26 cellular contexts compared by ENCODE assay signal in the genomic region with DNA sequence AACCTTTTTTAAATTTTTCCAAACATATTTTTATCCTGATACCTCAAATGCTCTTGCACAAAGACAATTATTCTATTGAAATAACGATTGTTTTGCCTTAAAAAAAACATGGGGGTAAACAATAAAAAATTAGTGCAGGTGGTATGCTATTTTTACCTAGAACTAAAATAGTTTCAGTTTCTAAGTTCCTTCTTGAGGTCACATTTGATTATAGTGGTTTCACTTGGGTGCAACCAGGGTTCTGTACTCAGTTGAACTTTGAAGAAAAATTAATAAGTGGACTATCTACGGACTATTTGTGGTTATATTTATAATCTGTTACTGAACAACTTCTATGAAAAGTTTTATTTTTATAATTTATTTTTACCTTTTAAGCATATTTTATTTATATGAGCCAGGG.
DNase-seq lines count a peak whose midpoint lies in the region; ATAC-seq and TF ChIP-seq lines count a peak whose summit lies in the region.
"Had no signal": no experiment of that assay in that cellular context is flagged by ENCODE, and none has a peak within 500 bp of the region (broad histone marks: within the 10 kb centered on the region; RNA-seq: fewer than 3 reads in every experiment).

No MANE protein-coding gene starts in this region.

- no peaks in the 10 kb centered on the region for H3K36me3 ChIP-seq in WERI-Rb-1
- H3K36me3 ChIP-seq: heart right ventricle, sigmoid colon, SJCRH30, vagina had no signal

- no peak for TF ChIP-seq CTCF in WERI-Rb-1 (IDR thresholded peaks at IDR 0.05; ENCODE audit: low read depth, low read length)

- intact Hi-C loops in cardiac septum (cut with DNase I) = no loop called here

- ATAC-seq in GM18517 (IDR thresholded peaks at IDR 0.05; ENCODE audit: unreplicated experiment) (peak; percentile 63), GM21367 (IDR thresholded peaks at IDR 0.05; ENCODE audit: unreplicated experiment) (peak; percentile 55), HG03135 (IDR thresholded peaks at IDR 0.05; ENCODE audit: unreplicated experiment) (peak; percentile 89)
- ATAC-seq: GM23338; heart right ventricle; left lobe of liver; natural killer cell treated with Interleukin-12 subunit alpha and Interleukin-12 subunit beta and Interleukin-15 and Interleukin-18, amount 100 ng/mL, for 72 hours had no signal

- peaks cover 24% of the 10 kb centered on the region for H3K27me3 ChIP-seq in WERI-Rb-1 (ENCODE audit: insufficient read depth, low read depth, severe bottlenecking)
- H3K27me3 ChIP-seq: heart right ventricle, sigmoid colon, SJCRH30, vagina had no signal

- DNase-seq in RPMI8226 = peak; percentile 36
- DNase-seq in GDM1 (lab: John Stamatoyannopoulos, UW) = no peak
- DNase-seq in iPS-NIHi7 (ENCODE audit: extremely low spot score) = no peak
- no peak for DNase-seq in WERI-Rb-1
- no peak for DNase-seq in cardiac septum (ENCODE audit: low spot score)
- DNase-seq: ACHN; activated CD4-positive, alpha-beta memory T cell treated with anti-CD3 and anti-CD28 coated beads for 36 hours; activated naive CD4-positive, alpha-beta T cell; amygdala; CD4-positive, CD25-positive, alpha-beta regulatory T cell; DMS 273 treated with DMSO at 0.1 percent for 48 hours; heart right ventricle; IMR-90; NCI-H146; NCI-H82; PC-9; posterior cingulate gyrus; sigmoid colon; SJCRH30 had no signal

- no peaks in the 10 kb centered on the region for H3K9me3 ChIP-seq in WERI-Rb-1 (ENCODE audit: severe bottlenecking)
- H3K9me3 ChIP-seq: SJCRH30, vagina had no signal

- no peak overlapping the region for H3K4me3 ChIP-seq in WERI-Rb-1 (ENCODE audit: low read depth, low read length)
- H3K4me3 ChIP-seq: GM23338, heart right ventricle, PC-9, sigmoid colon, SJCRH30, vagina had no signal

- H3K27ac ChIP-seq in WERI-Rb-1 = no peak overlapping the region
- H3K27ac ChIP-seq: heart right ventricle, PC-9, sigmoid colon, SJCRH30, vagina had no signal
